Comparison of ENCODE assay signal across 26 cellular contexts in genomic region chr7:134167250-134167649, GRCh38. TPM values are rescaled to one million over a fixed set of nuclear protein-coding genes. Genes with fewer than 3 reads are reported as not detected.
DNase-seq lines count a peak whose midpoint lies in the region; ATAC-seq, FAIRE-seq and TF ChIP-seq lines count a peak whose summit lies in the region.
"Had no signal": no experiment of that assay in that cellular context is flagged by ENCODE, and none has a peak within 500 bp of the region (broad histone marks: within the 10 kb centered on the region; RNA-seq: fewer than 3 reads in every experiment).

No MANE protein-coding gene starts in this region.

- H3K27me3 Mint-ChIP-seq in neural progenitor cell (ENCODE audit: insufficient read depth, low read depth): no peaks in the 10 kb centered on the region
- H3K27me3 Mint-ChIP-seq: CD4-positive, alpha-beta T cell had no signal

- TF ChIP-seq POLR2A in HepG2 (IDR thresholded peaks at IDR 0.05; ENCODE audit: insufficient read depth in 1 of 2, low read depth in 2 of 2, low read length in 2 of 2): no peak
- no peak for TF ChIP-seq POLR2A in right lobe of liver (IDR thresholded peaks at IDR 0.05)

- no peak for TF ChIP-seq CTCF in liver (IDR thresholded peaks at IDR 0.05; ENCODE audit: low read depth, low read length, missing input control)
- TF ChIP-seq CTCF in HepG2 (CRISPR knock-in tag; IDR thresholded peaks at IDR 0.05): no peak
- no peak for TF ChIP-seq CTCF in bronchial epithelial cell (IDR thresholded peaks at IDR 0.05; ENCODE audit: insufficient read depth, low read length, severe bottlenecking)
- TF ChIP-seq CTCF in right lobe of liver (IDR thresholded peaks at IDR 0.05): no peak
- no peak for TF ChIP-seq CTCF in MM.1S (IDR thresholded peaks at IDR 0.05; ENCODE audit: low read length)
- no peak for TF ChIP-seq CTCF in neural progenitor cell (IDR thresholded peaks at IDR 0.05)

- no peaks in the 10 kb centered on the region for H3K79me2 ChIP-seq in HepG2 (ENCODE audit: insufficient read depth, low read length)
- no peaks in the 10 kb centered on the region for H3K79me2 ChIP-seq in MM.1S (ENCODE audit: low read length)
- no peaks in the 10 kb centered on the region for H3K79me2 ChIP-seq in neural progenitor cell (ENCODE audit: low read depth)

- no TSS peak for BruUV-seq in HepG2 (replicated peaks; lab: Mats Ljungman, UMichigan)

- TF ChIP-seq EP300 in HepG2 (IDR thresholded peaks at IDR 0.05; ENCODE audit: low read depth in 2 of 2, low read length in 2 of 2) (no peak), HepG2 (CRISPR knock-in tag; IDR thresholded peaks at IDR 0.05; ENCODE audit: borderline replicate concordance) (no peak)

- 66% methylated on average over 5 of the region's 5 CpGs for WGBS in liver
- WGBS in HepG2 (ENCODE audit: low lambda C conversion rate): 85% methylated on average over 4 of the region's 5 CpGs
- WGBS in right lobe of liver (ENCODE audit: insufficient coverage, low coverage, low lambda C conversion rate, missing lambda C conversion rate): 60% methylated on average over 2 of the region's 5 CpGs

- no peaks in the 10 kb centered on the region for H3K9me3 Mint-ChIP-seq in neural progenitor cell
- H3K9me3 Mint-ChIP-seq: CD4-positive, alpha-beta T cell; CD8-positive, alpha-beta memory T cell; GM23338; HFFc6 had no signal

- intact Hi-C loops in HepG2 (cut with micrococcal nuclease; ENCODE audit: unreplicated experiment): no loop called here
- intact Hi-C loops in right lobe of liver (cut with DNase I): no loop called here

- no peak overlapping the region for H3K27ac Mint-ChIP-seq in neural progenitor cell
- H3K27ac Mint-ChIP-seq: CD14-positive monocyte; CD4-positive, alpha-beta T cell; CD8-positive, alpha-beta memory T cell; GM23338; HFFc6 had no signal

- H3K9ac ChIP-seq in liver (ENCODE audit: low read depth in 1 of 2, low read length in 2 of 2): no peak overlapping the region
- no peak overlapping the region for H3K9ac ChIP-seq in HepG2 (ENCODE audit: insufficient read depth, low read depth, low read length)
- H3K9ac ChIP-seq in MM.1S (ENCODE audit: low read length): no peak overlapping the region
- H3K9ac ChIP-seq in neural progenitor cell: no peak overlapping the region
- H3K9ac ChIP-seq: BLaER1 treated with 17β-estradiol and CSF1 and Interleukin-3, amounts not matched to agents 10 nM and 100 nM had no signal

- no peaks in the 10 kb centered on the region for H3K27me3 ChIP-seq in liver (ENCODE audit: control insufficient read depth in 4 of 4, insufficient read depth in 4 of 4, low read length in 3 of 4)
- no peaks in the 10 kb centered on the region for H3K27me3 ChIP-seq in HepG2 (ENCODE audit: control insufficient read depth in 1 of 2, insufficient read depth in 2 of 2, low read length in 2 of 2)
- H3K27me3 ChIP-seq in bronchial epithelial cell (ENCODE audit: control insufficient read depth, insufficient read depth, low read length): no peaks in the 10 kb centered on the region
- H3K27me3 ChIP-seq in right lobe of liver: no peaks in the 10 kb centered on the region
- H3K27me3 ChIP-seq in MM.1S (replicated peaks; ENCODE audit: insufficient read depth, low read length): no peaks in the 10 kb centered on the region
- no peaks in the 10 kb centered on the region for H3K27me3 ChIP-seq in neural progenitor cell
- H3K27me3 ChIP-seq: BE2C; BLaER1 treated with 17β-estradiol and CSF1 and Interleukin-3, amounts not matched to agents 10 nM and 100 nM had no signal

- no peaks in the 10 kb centered on the region for H3K36me3 Mint-ChIP-seq in neural progenitor cell
- H3K36me3 Mint-ChIP-seq: CD14-positive monocyte; CD8-positive, alpha-beta memory T cell had no signal

- in situ Hi-C loops in HepG2 (cut with HindIII; ENCODE audit: extremely low pct_ligation_motif_present, low pct_unique_long_range_greater_than_20kb): no loop called here

- no peaks in the 10 kb centered on the region for H3K4me1 ChIP-seq in liver (ENCODE audit: control insufficient read depth in 4 of 4, insufficient read depth in 4 of 4, low read length in 3 of 4)
- no peaks in the 10 kb centered on the region for H3K4me1 ChIP-seq in HepG2 (ENCODE audit: insufficient read depth, low read length)
- H3K4me1 ChIP-seq in right lobe of liver: no peaks in the 10 kb centered on the region
- H3K4me1 ChIP-seq in MM.1S (ENCODE audit: low read length): no peaks in the 10 kb centered on the region
- H3K4me1 ChIP-seq in neural progenitor cell: no peaks in the 10 kb centered on the region
- H3K4me1 ChIP-seq: A549; BE2C; BLaER1 treated with 17β-estradiol and CSF1 and Interleukin-3, amounts not matched to agents 10 nM and 100 nM; HAP-1 had no signal

- H4K20me1 ChIP-seq in HepG2 (ENCODE audit: insufficient read depth, low read length) (no peaks in the 10 kb centered on the region), MM.1S (ENCODE audit: insufficient read depth, low read length) (no peaks in the 10 kb centered on the region), neural progenitor cell (ENCODE audit: low read depth) (no peaks in the 10 kb centered on the region)
- H4K20me1 ChIP-seq: BLaER1 treated with 17β-estradiol and CSF1 and Interleukin-3, amounts not matched to agents 10 nM and 100 nM had no signal

- H2AFZ ChIP-seq in HepG2 (ENCODE audit: low read length): no peak overlapping the region
- H2AFZ ChIP-seq in MM.1S (ENCODE audit: low read length): no peak overlapping the region
- H2AFZ ChIP-seq in neural progenitor cell (replicated peaks): no peak overlapping the region
- H2AFZ ChIP-seq: GM23338 had no signal

- H3K9me3 ChIP-seq in liver (ENCODE audit: control insufficient read depth in 4 of 4, low read length in 3 of 4) (no peaks in the 10 kb centered on the region), HepG2 (ENCODE audit: low read length) (no peaks in the 10 kb centered on the region), right lobe of liver (no peaks in the 10 kb centered on the region), MM.1S (replicated peaks; ENCODE audit: insufficient read depth, low read length) (no peaks in the 10 kb centered on the region), neural progenitor cell (ENCODE audit: low read depth) (no peaks in the 10 kb centered on the region)
- H3K9me3 ChIP-seq: A549; BE2C; BLaER1 treated with 17β-estradiol and CSF1 and Interleukin-3, amounts not matched to agents 10 nM and 100 nM; HAP-1 had no signal

- DNase-seq in HepG2 (ENCODE audit: low spot score): no peak
- DNase-seq in bronchial epithelial cell (ENCODE audit: low read depth): no peak
- DNase-seq in right lobe of liver: peak in 1 of 3 donors; percentile 61
- DNase-seq in MM.1S: no peak
- DNase-seq in neural progenitor cell (ENCODE audit: low spot score): no peak
- DNase-seq: 8988T; ACHN; AML-193; BE2C; CD4-positive, alpha-beta T cell; CD8-positive, alpha-beta memory T cell; DMS 273 treated with DMSO at 0.1 percent for 48 hours; DMS79; EL; GDM1; HFFc6 had no signal

- H3K27ac ChIP-seq in liver (ENCODE audit: low read depth in 1 of 2, low read length in 2 of 2): no peak overlapping the region
- H3K27ac ChIP-seq in HepG2 (ENCODE audit: extremely low read length, insufficient read depth, low read length): no peak overlapping the region
- no peak overlapping the region for H3K27ac ChIP-seq in right lobe of liver
- H3K27ac ChIP-seq in MM.1S (ENCODE audit: low read length): no peak overlapping the region
- H3K27ac ChIP-seq in neural progenitor cell: no peak overlapping the region
- H3K27ac ChIP-seq: A549; BLaER1 treated with 17β-estradiol and CSF1 and Interleukin-3, amounts not matched to agents 10 nM and 100 nM had no signal

- POLR2A ChIA-PET in HepG2 (lab: Yijun Ruan, JAX): no interaction called here

- CTCF ChIA-PET in HepG2 (lab: Yijun Ruan, JAX; ENCODE audit: low intra/inter-chr PET ratio, low total read pairs): no interaction called here

- H3K4me2 ChIP-seq in HepG2 (ENCODE audit: low read depth, low read length) (no peak overlapping the region), MM.1S (ENCODE audit: low read depth, low read length) (no peak overlapping the region), neural progenitor cell (no peak overlapping the region)
- H3K4me2 ChIP-seq: A549; BLaER1 treated with 17β-estradiol and CSF1 and Interleukin-3, amounts not matched to agents 10 nM and 100 nM; GM23338 had no signal

- FAIRE-seq in HepG2 (lab: Jason Lieb, UNC) (no peak), bronchial epithelial cell (lab: Jason Lieb, UNC) (peak; percentile 60)
- FAIRE-seq: A549, D721Med, GM12878, GM19239, H54 had no signal

- TF ChIP-seq RAD21 in liver (IDR thresholded peaks at IDR 0.05) (no peak), HepG2 (CRISPR knock-in tag; IDR thresholded peaks at IDR 0.05) (no peak)

- H3K36me3 ChIP-seq in liver (ENCODE audit: control insufficient read depth in 4 of 4, insufficient read depth in 3 of 4, low read depth in 1 of 4, low read length in 3 of 4) (no peaks in the 10 kb centered on the region), HepG2 (replicated peaks in 1 of 2; ENCODE audit: control insufficient read depth in 1 of 2, insufficient read depth in 2 of 2, low read length in 2 of 2) (no peaks in the 10 kb centered on the region), bronchial epithelial cell (ENCODE audit: control insufficient read depth, insufficient read depth, low read length) (no peaks in the 10 kb centered on the region), right lobe of liver (no peaks in the 10 kb centered on the region), MM.1S (replicated peaks; ENCODE audit: insufficient read depth, low read length) (no peaks in the 10 kb centered on the region), neural progenitor cell (no peaks in the 10 kb centered on the region)
- H3K36me3 ChIP-seq: BE2C; BLaER1 treated with 17β-estradiol and CSF1 and Interleukin-3, amounts not matched to agents 10 nM and 100 nM; HAP-1 had no signal

- H3K4me3 ChIP-seq in liver (ENCODE audit: low read depth in 1 of 3, low read length in 3 of 3) (no peak overlapping the region), HepG2 (replicated peaks in 1 of 3; ENCODE audit: insufficient read depth in 1 of 3, low read depth in 2 of 3, low read length in 3 of 3) (no peak overlapping the region), bronchial epithelial cell (ENCODE audit: low read depth, low read length) (no peak overlapping the region), right lobe of liver (no peak overlapping the region), MM.1S (ENCODE audit: low read length) (no peak overlapping the region), neural progenitor cell (no peak overlapping the region)
- H3K4me3 ChIP-seq: A549; BLaER1 treated with 17β-estradiol and CSF1 and Interleukin-3, amounts not matched to agents 10 nM and 100 nM; GM12878; GM23338; HAP-1 had no signal

- ATAC-seq in HepG2 (no peak), right lobe of liver (peak in 3 of 4 donors; percentile 27 to 82 (median 48))
- ATAC-seq: A549, GM12878, GM23338 had no signal

- H3K9me2 ChIP-seq in MM.1S (replicated peaks; ENCODE audit: insufficient read depth, low read length): no peaks in the 10 kb centered on the region

- H3K4me1 Mint-ChIP-seq in neural progenitor cell: peaks cover 2% of the 10 kb centered on the region
- H3K4me1 Mint-ChIP-seq: CD8-positive, alpha-beta memory T cell; GM23338 had no signal

- no peaks in the 10 kb centered on the region for H3F3A ChIP-seq in MM.1S (ENCODE audit: insufficient read depth, low read length)
- H3F3A ChIP-seq in neural progenitor cell (ENCODE audit: low read depth): no peaks in the 10 kb centered on the region

- no peak overlapping the region for H3K4me3 Mint-ChIP-seq in neural progenitor cell
- H3K4me3 Mint-ChIP-seq: CD14-positive monocyte; CD4-positive, alpha-beta T cell; CD8-positive, alpha-beta memory T cell; GM23338; HFFc6 had no signal

RNA-seq across cellular contexts. Expression of gene LRGUK, which starts 40.1 kb away (rescaled TPM):
- total RNA-seq in liver (under 1 TPM; 0.09 to 0.50 TPM), HepG2 (2016; rRNA removed; fragmentation: Illumina TruSeq; extraction: Trizol) (0.18 TPM in 1 of 2 replicates, not detected in the other), bronchial epithelial cell (under 0.01 and 0.26 TPM in 2 replicates), right lobe of liver (under 1 TPM in 5 of 6 experiments, not detected in 1; 0.13 to 0.37 (median 0.31) TPM), neural progenitor cell (ENCODE audit: low replicate concordance) (1.1 and 1.4 TPM in 2 replicates)
- polyA plus RNA-seq in liver (under 1 TPM; 0.03 to 0.15 TPM), HepG2 (2011; rRNA removed) (0.13 and 0.20 TPM in 2 replicates)
- 0.30 and 0.44 TPM in 2 replicates for total RNA-seq in HepG2 (2016; cell fraction: cytosol; rRNA removed; fragmentation: Illumina TruSeq; extraction: Trizol; ENCODE audit: low read depth)
- 0.04 and 0.15 TPM in 2 replicates for total RNA-seq in HepG2 (2016; cell fraction: insoluble cytoplasmic fraction; rRNA removed; fragmentation: Illumina TruSeq; extraction: Trizol)
- 0.07 and 0.15 TPM in 2 replicates for total RNA-seq in HepG2 (2016; cell fraction: membrane; rRNA removed; fragmentation: Illumina TruSeq; extraction: Trizol)
- 0.22 and 1.1 TPM in 2 replicates for total RNA-seq in HepG2 (2016; cell fraction: nucleus; rRNA removed; fragmentation: Illumina TruSeq; extraction: Trizol)
- 0.01 and 0.05 TPM in 2 replicates for polyA plus RNA-seq in HepG2 (2011; cell fraction: cytosol; rRNA removed)
- 0.40 and 0.42 TPM in 2 replicates for polyA plus RNA-seq in HepG2 (2011; cell fraction: nucleus; rRNA removed)
- 0.11 TPM in 1 of 2 replicates, not detected in the other for polyA plus RNA-seq in HepG2 (2012)
- not detected in 2 replicates for polyA plus RNA-seq in HepG2 (2016; cell fraction: cytosol; fragmentation: Illumina TruSeq; extraction: Trizol; ENCODE audit: low read depth)
- polyA plus RNA-seq in HepG2 (2016; cell fraction: insoluble cytoplasmic fraction; fragmentation: Illumina TruSeq; extraction: Trizol; ENCODE audit: low read depth): not detected in 2 replicates
- polyA plus RNA-seq in HepG2 (2016; cell fraction: membrane; fragmentation: Illumina TruSeq; extraction: Trizol; ENCODE audit: low read depth): not detected in 2 replicates
- 0.38 and 0.39 TPM in 2 replicates for polyA plus RNA-seq in HepG2 (2016; cell fraction: nucleus; fragmentation: Illumina TruSeq; extraction: Trizol; ENCODE audit: insufficient read depth, low read depth)
- polyA minus RNA-seq in HepG2 (2011; rRNA and poly(A)+ RNA removed; ENCODE audit: low replicate concordance): 0.04 and 1.3 TPM in 2 replicates
- polyA minus RNA-seq in HepG2 (2011; cell fraction: cytosol; rRNA and poly(A)+ RNA removed): not detected in 2 replicates
- polyA minus RNA-seq in HepG2 (2011; cell fraction: nucleus; rRNA and poly(A)+ RNA removed): 0.62 and 1.4 TPM in 2 replicates
- polyA plus RNA-seq: CD14-positive monocyte; CD8-positive, alpha-beta memory T cell had no signal
